Comparison of ENCODE assay signal across 20 cellular contexts in genomic region chr7:5232874-5233273, GRCh38. TPM values are rescaled to one million over a fixed set of nuclear protein-coding genes. Genes with fewer than 3 reads are reported as not detected.
DNase-seq lines count a peak whose midpoint lies in the region; ATAC-seq, FAIRE-seq and TF ChIP-seq lines count a peak whose summit lies in the region.
"Had no signal": no experiment of that assay in that cellular context is flagged by ENCODE, and none has a peak within 500 bp of the region (broad histone marks: within the 10 kb centered on the region; RNA-seq: fewer than 3 reads in every experiment).

No MANE protein-coding gene starts in this region.

- TF ChIP-seq CTCF in A549 (IDR thresholded peaks at IDR 0.05) (no peak), GM12875 (IDR thresholded peaks at IDR 0.05; ENCODE audit: borderline replicate concordance, insufficient read depth, low read depth, low read length) (no peak), SU-DHL-6 (IDR thresholded peaks at IDR 0.05; ENCODE audit: insufficient read depth, low read length, poor library complexity, severe bottlenecking) (no peak), Peyer's patch (IDR thresholded peaks at IDR 0.05) (no peak)

- H3K4me3 ChIP-seq in A549 (no peak overlapping the region), GM12875 (ENCODE audit: low read depth, low read length) (peak overlapping the region; percentile 45), SU-DHL-6 (ENCODE audit: insufficient read depth, low read length, poor library complexity, severe bottlenecking) (no peak overlapping the region), Peyer's patch (no peak overlapping the region)
- H3K4me3 ChIP-seq: cardiac muscle cell had no signal

- peak; percentile 35 to 54; a peak in 3 of 6 replicates for ATAC-seq in A549
- ATAC-seq in naive B cell (ENCODE audit: low read depth in 2 of 2) = no peak
- ATAC-seq in GM18858 (IDR thresholded peaks at IDR 0.05; ENCODE audit: unreplicated experiment) = no peak
- ATAC-seq in natural killer cell treated with Interleukin-12 subunit alpha and Interleukin-12 subunit beta and Interleukin-15 and Interleukin-18, amount 100 ng/mL, for 72 hours = no peak
- no peak for ATAC-seq in activated CD4-positive, alpha-beta T cell treated with anti-CD3 and anti-CD28 coated beads for 36 hours
- ATAC-seq: activated CD8-positive, alpha-beta memory T cell treated with anti-CD3 and anti-CD28 coated beads, Interleukin-2, amount 10 ng/mL, durations not matched to agents 7 days and 5 days had no signal

- no peaks in the 10 kb centered on the region for H4K20me1 ChIP-seq in SU-DHL-6 (ENCODE audit: low read depth, low read length)

- H3K27ac Mint-ChIP-seq in naive B cell = peak overlapping the region; percentile 100
- H3K27ac Mint-ChIP-seq in natural killer cell treated with Interleukin-12 subunit alpha and Interleukin-12 subunit beta and Interleukin-15 and Interleukin-18, amount 100 ng/mL, for 72 hours = no peak overlapping the region
- no peak overlapping the region for H3K27ac Mint-ChIP-seq in activated CD4-positive, alpha-beta T cell treated with anti-CD3 and anti-CD28 coated beads for 36 hours
- H3K27ac Mint-ChIP-seq: activated CD8-positive, alpha-beta memory T cell treated with anti-CD3 and anti-CD28 coated beads, Interleukin-2, amount 10 ng/mL, durations not matched to agents 7 days and 5 days; T-helper 2 cell treated with Interferon-gamma antibody and Interleukin-4, amounts not matched to agents 5 μg/mL and 100 μg/mL, for 36 hours had no signal

- no peaks in the 10 kb centered on the region for H3K27me3 Mint-ChIP-seq in naive B cell
- no peaks in the 10 kb centered on the region for H3K27me3 Mint-ChIP-seq in natural killer cell treated with Interleukin-12 subunit alpha and Interleukin-12 subunit beta and Interleukin-15 and Interleukin-18, amount 100 ng/mL, for 72 hours
- H3K27me3 Mint-ChIP-seq in activated CD4-positive, alpha-beta T cell treated with anti-CD3 and anti-CD28 coated beads for 36 hours = no peaks in the 10 kb centered on the region

- peaks cover 8 to 10% of the 10 kb centered on the region in 2 donors for H3K36me3 Mint-ChIP-seq in naive B cell
- H3K36me3 Mint-ChIP-seq in natural killer cell treated with Interleukin-12 subunit alpha and Interleukin-12 subunit beta and Interleukin-15 and Interleukin-18, amount 100 ng/mL, for 72 hours = peaks cover 6% of the 10 kb centered on the region
- peaks cover 25% of the 10 kb centered on the region for H3K36me3 Mint-ChIP-seq in activated CD4-positive, alpha-beta T cell treated with anti-CD3 and anti-CD28 coated beads for 36 hours (ENCODE audit: low read depth)

- CTCF ChIA-PET in A549 (lab: Yijun Ruan, JAX) = interaction anchor here (1.4 kb wide), 1 partner anchor 164 kb away, joined by 5 read pairs; no protein-coding TSS in a partner anchor
- CTCF ChIA-PET in activated CD4-positive, alpha-beta T cell treated with anti-CD3 and anti-CD28 coated beads for 36 hours (lab: Charles Lee) = interaction anchor here (1.6 kb wide), 1 partner anchor 8 kb away, joined by 9 read pairs; no protein-coding TSS in a partner anchor

- H3K27me3 ChIP-seq in SU-DHL-6 (ENCODE audit: low read length) = no peaks in the 10 kb centered on the region
- H3K27me3 ChIP-seq in Peyer's patch = no peaks in the 10 kb centered on the region
- H3K27me3 ChIP-seq: BE2C, cardiac muscle cell had no signal

- H3K4me2 ChIP-seq in A549 (no peak overlapping the region), SU-DHL-6 (ENCODE audit: low read depth, low read length, poor library complexity, severe bottlenecking) (peak overlapping the region; percentile 75)
- H3K4me2 ChIP-seq: KMS-11 had no signal

- H3F3A ChIP-seq in SU-DHL-6 (ENCODE audit: insufficient read depth) = peaks cover 52% of the 10 kb centered on the region

- TF ChIP-seq EP300 in A549 (IDR thresholded peaks at IDR 0.05) = no peak

- WGBS in A549 (ENCODE audit: missing lambda C conversion rate) = 87% methylated on average over 13 of the region's 13 CpGs

- no peaks in the 10 kb centered on the region for H3K9me3 Mint-ChIP-seq in naive B cell
- no peaks in the 10 kb centered on the region for H3K9me3 Mint-ChIP-seq in natural killer cell treated with Interleukin-12 subunit alpha and Interleukin-12 subunit beta and Interleukin-15 and Interleukin-18, amount 100 ng/mL, for 72 hours
- no peaks in the 10 kb centered on the region for H3K9me3 Mint-ChIP-seq in activated CD4-positive, alpha-beta T cell treated with anti-CD3 and anti-CD28 coated beads for 36 hours (ENCODE audit: low read depth)
- H3K9me3 Mint-ChIP-seq: activated naive CD4-positive, alpha-beta T cell treated with anti-CD3 and anti-CD28 coated beads, Interleukin-2, amount 50 U/mL, for 72 hours; T-helper 2 cell treated with Interferon-gamma antibody and Interleukin-4, amounts not matched to agents 5 μg/mL and 100 μg/mL, for 36 hours had no signal

- H3K9ac ChIP-seq in SU-DHL-6 (ENCODE audit: low read length) = peak overlapping the region; percentile 43; the same call in 1 of the 2 replicates
- H3K9ac ChIP-seq: KMS-11 had no signal

- peak overlapping the region; percentile 83 to 94 (median 90) for H3K4me3 Mint-ChIP-seq in naive B cell
- no peak overlapping the region for H3K4me3 Mint-ChIP-seq in natural killer cell treated with Interleukin-12 subunit alpha and Interleukin-12 subunit beta and Interleukin-15 and Interleukin-18, amount 100 ng/mL, for 72 hours
- no peak overlapping the region for H3K4me3 Mint-ChIP-seq in activated CD4-positive, alpha-beta T cell treated with anti-CD3 and anti-CD28 coated beads for 36 hours
- H3K4me3 Mint-ChIP-seq: activated CD8-positive, alpha-beta memory T cell treated with anti-CD3 and anti-CD28 coated beads, Interleukin-2, amount 10 ng/mL, durations not matched to agents 7 days and 5 days; T-helper 2 cell treated with Interferon-gamma antibody and Interleukin-4, amounts not matched to agents 5 μg/mL and 100 μg/mL, for 36 hours had no signal

- DNase-seq in A549 (ENCODE audit: low read depth in 1 of 2, low spot score in 1 of 2) = no peak
- DNase-seq in naive B cell = no peak
- DNase-seq in Peyer's patch = no peak
- DNase-seq in natural killer cell treated with Interleukin-12 subunit alpha and Interleukin-12 subunit beta and Interleukin-15 and Interleukin-18, amount 100 ng/mL, for 72 hours (ENCODE audit: low spot score) = no peak
- DNase-seq in activated CD4-positive, alpha-beta T cell treated with anti-CD3 and anti-CD28 coated beads for 36 hours = no peak
- DNase-seq: activated CD4-positive, alpha-beta T cell treated with anti-CD3 and anti-CD28 coated beads, Interleukin-2, amount 50 U/mL, for 1 hour; activated CD8-positive, alpha-beta memory T cell treated with anti-CD3 and anti-CD28 coated beads, Interleukin-2, amount 10 ng/mL, durations not matched to agents 7 days and 5 days; anterior cingulate cortex; BE2C; cortex of kidney; NCI-H526; substantia nigra had no signal

- H3K79me2 ChIP-seq in SU-DHL-6 (ENCODE audit: insufficient read depth, low read length) = no peaks in the 10 kb centered on the region

- FAIRE-seq in A549 (lab: Jason Lieb, UNC) = no peak
- FAIRE-seq: keratinocyte had no signal

- H2AFZ ChIP-seq in SU-DHL-6 (ENCODE audit: low read depth, low read length, severe bottlenecking) = no peak overlapping the region

- POLR2A ChIA-PET in A549 (lab: Yijun Ruan, JAX) = no interaction called here
- POLR2A ChIA-PET in activated CD4-positive, alpha-beta T cell treated with anti-CD3 and anti-CD28 coated beads for 36 hours (lab: Charles Lee) = interaction anchor here (0.6 kb wide), 1 partner anchor 89 kb away, joined by 4 read pairs; no protein-coding TSS in a partner anchor

- H3K4me1 Mint-ChIP-seq in naive B cell = peaks cover 47 to 85% (median 65%) of the 10 kb centered on the region in 3 donors
- peaks cover 8% of the 10 kb centered on the region in 2 donors for H3K4me1 Mint-ChIP-seq in natural killer cell treated with Interleukin-12 subunit alpha and Interleukin-12 subunit beta and Interleukin-15 and Interleukin-18, amount 100 ng/mL, for 72 hours (ENCODE audit: low read depth in 2 of 2)
- peaks cover 16% of the 10 kb centered on the region for H3K4me1 Mint-ChIP-seq in activated CD4-positive, alpha-beta T cell treated with anti-CD3 and anti-CD28 coated beads for 36 hours

- H3K9me3 ChIP-seq in A549 (no peaks in the 10 kb centered on the region), SU-DHL-6 (ENCODE audit: insufficient read depth, low read length) (no peaks in the 10 kb centered on the region), Peyer's patch (no peaks in the 10 kb centered on the region)
- H3K9me3 ChIP-seq: BE2C had no signal

- no peak for TF ChIP-seq POLR2A in A549 (IDR thresholded peaks at IDR 0.05; ENCODE audit: low read length)
- TF ChIP-seq POLR2A in Peyer's patch (IDR thresholded peaks at IDR 0.05) = no peak

- intact Hi-C loops in activated CD4-positive, alpha-beta T cell treated with anti-CD3 and anti-CD28 coated beads for 36 hours (cut with DNase I, micrococcal nuclease) = no loop called here

- no peak for TF ChIP-seq RAD21 in A549 (conservative IDR thresholded peaks at IDR 0.05 in 1 of 2, IDR thresholded peaks at IDR 0.05 in 1 of 2)

- no peaks in the 10 kb centered on the region for H3K36me3 ChIP-seq in SU-DHL-6 (ENCODE audit: low read length)
- H3K36me3 ChIP-seq in Peyer's patch = peaks cover 0 to 48% (median 0%) of the 10 kb centered on the region in 3 donors

- H3K4me1 ChIP-seq in A549 (no peaks in the 10 kb centered on the region), Peyer's patch (peaks cover 0 to 24% (median 3%) of the 10 kb centered on the region in 4 donors)
- H3K4me1 ChIP-seq: BE2C had no signal

- H3K27ac ChIP-seq in A549 (no peak overlapping the region), SU-DHL-6 (ENCODE audit: low read depth, low read length) (no peak overlapping the region; the same call in 1 of the 2 replicates), Peyer's patch (no peak overlapping the region)
- H3K27ac ChIP-seq: KMS-11 had no signal

- no peaks in the 10 kb centered on the region for H3K9me2 ChIP-seq in SU-DHL-6 (replicated peaks; ENCODE audit: insufficient read depth, low read length)

RNA-seq across cellular contexts. Expression of gene WIPI2, which starts 42.8 kb away (rescaled TPM):
- polyA plus RNA-seq in A549 (2011; rRNA removed) = 44.6 and 51.3 TPM in 2 replicates
- polyA plus RNA-seq in A549 (2012; cell fraction: cytosol; rRNA removed) = 47.5 and 58.4 TPM in 2 replicates
- polyA plus RNA-seq in A549 (2012; cell fraction: nucleus; rRNA removed) = 49.1 TPM in 2 replicates
- 37.1 to 42.6 TPM (median 39.8 TPM) in 3 replicates for polyA plus RNA-seq in A549 (2017; fragmentation: RNase III; extraction: RNeasy Plus Mini Kit Qiagen cat#74134 plus additional on column Dnase treatment)
- 50.7 and 82.7 TPM in 2 replicates for polyA minus RNA-seq in A549 (2011; rRNA and poly(A)+ RNA removed)
- 100 to 1,000 TPM in 1 of 6 donors, 10 to 100 TPM in 5; 84.6 to 104 (median 99.7) TPM for polyA plus RNA-seq in naive B cell (ENCODE audit: low read depth in 6 of 6)
- 10 to 100 TPM; 45.7 to 67.7 (median 50.0) TPM for total RNA-seq in Peyer's patch
- total RNA-seq in natural killer cell treated with Interleukin-12 subunit alpha and Interleukin-12 subunit beta and Interleukin-15 and Interleukin-18, amount 100 ng/mL, for 72 hours = 10 to 100 TPM; 41.9 to 45.1 TPM
- 10 to 100 TPM; 44.5 to 45.1 TPM for total RNA-seq in activated CD4-positive, alpha-beta T cell treated with anti-CD3 and anti-CD28 coated beads for 36 hours

RNA-seq across cellular contexts. Expression of gene SLC29A4, which starts 49.9 kb away (rescaled TPM):
- 11.5 and 17.4 TPM in 2 replicates for polyA plus RNA-seq in A549 (2011; rRNA removed)
- polyA plus RNA-seq in A549 (2012; cell fraction: cytosol; rRNA removed) = 10.8 and 21.0 TPM in 2 replicates
- 25.8 and 36.3 TPM in 2 replicates for polyA plus RNA-seq in A549 (2012; cell fraction: nucleus; rRNA removed)
- 10.3 to 14.8 TPM (median 12.6 TPM) in 3 replicates for polyA plus RNA-seq in A549 (2017; fragmentation: RNase III; extraction: RNeasy Plus Mini Kit Qiagen cat#74134 plus additional on column Dnase treatment)
- 31.9 and 50.7 TPM in 2 replicates for polyA minus RNA-seq in A549 (2011; rRNA and poly(A)+ RNA removed)
- under 1 TPM in 3 of 6 donors, not detected in 3; 0.12 to 0.19 (median 0.16) TPM for polyA plus RNA-seq in naive B cell (ENCODE audit: low read depth in 6 of 6)
- 10 to 100 TPM in 1 of 4 donors, 1 to 10 TPM in 3; 3.2 to 12.4 (median 4.6) TPM for total RNA-seq in Peyer's patch
- under 1 TPM; 0.11 to 0.52 TPM for total RNA-seq in natural killer cell treated with Interleukin-12 subunit alpha and Interleukin-12 subunit beta and Interleukin-15 and Interleukin-18, amount 100 ng/mL, for 72 hours
- 1 to 10 TPM; 1.0 to 1.7 TPM for total RNA-seq in activated CD4-positive, alpha-beta T cell treated with anti-CD3 and anti-CD28 coated beads for 36 hours

Comparison
In these comparisons a context has a peak if more than half of its experiments do, and no peak if none do; other contexts are left out.
1. ATAC-seq: peak in A549 (2 of 2); none in naive B cell (0 of 2), GM18858 (single experiment), natural killer cell treated with Interleukin-12 subunit alpha and Interleukin-12 subunit beta and Interleukin-15 and Interleukin-18, amount 100 ng/mL, for 72 hours (0 of 2) and activated CD4-positive, alpha-beta T cell treated with anti-CD3 and anti-CD28 coated beads for 36 hours (single experiment).
2. H3K27ac Mint-ChIP-seq: peak in naive B cell (6 of 6); none in natural killer cell treated with Interleukin-12 subunit alpha and Interleukin-12 subunit beta and Interleukin-15 and Interleukin-18, amount 100 ng/mL, for 72 hours (0 of 2) and activated CD4-positive, alpha-beta T cell treated with anti-CD3 and anti-CD28 coated beads for 36 hours (single experiment).
3. H3K4me3 Mint-ChIP-seq: peak in naive B cell (8 of 8); none in natural killer cell treated with Interleukin-12 subunit alpha and Interleukin-12 subunit beta and Interleukin-15 and Interleukin-18, amount 100 ng/mL, for 72 hours (single experiment) and activated CD4-positive, alpha-beta T cell treated with anti-CD3 and anti-CD28 coated beads for 36 hours (single experiment).